ENCODE assay signal across 10 cellular contexts in the genomic region with DNA sequence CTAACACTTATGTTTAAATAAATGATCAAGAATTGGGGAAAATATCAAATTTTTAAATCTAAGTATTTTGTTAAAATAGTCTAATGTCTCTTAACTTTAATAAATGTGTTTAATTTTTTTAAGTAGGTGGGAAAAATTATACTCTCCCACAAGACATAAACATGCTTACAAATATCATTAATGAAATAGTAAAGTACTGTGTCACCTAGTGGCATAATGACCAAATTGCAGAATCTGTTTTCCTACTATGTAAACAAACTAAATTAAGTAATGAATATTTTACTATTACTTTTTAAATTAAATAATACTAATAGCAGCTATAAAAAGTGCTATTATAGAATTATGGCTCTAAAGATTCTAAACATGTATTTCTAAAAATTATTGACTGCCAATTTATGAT. TPM values are rescaled to one million over a fixed set of nuclear protein-coding genes. Genes with fewer than 3 reads are reported as not detected.
DNase-seq lines count a peak whose midpoint lies in the region; ATAC-seq lines count a peak whose summit lies in the region.
"Had no signal": no experiment of that assay in that cellular context is flagged by ENCODE, and none has a peak within 500 bp of the region (broad histone marks: within the 10 kb centered on the region; RNA-seq: fewer than 3 reads in every experiment).

No MANE protein-coding gene starts in this region.

- in situ Hi-C loops in HAP-1 (cut with MboI; ENCODE audit: low sequenced_read_pairs), result no loop called here

- H3K9me3 ChIP-seq in HAP-1, result no peaks in the 10 kb centered on the region

- H3K4me3 ChIP-seq in HAP-1, result no peak overlapping the region

- H3K27me3 ChIP-seq in HAP-1 (ENCODE audit: low read depth), result no peaks in the 10 kb centered on the region

- H3K36me3 ChIP-seq in HAP-1 (replicated peaks), result peaks cover 6% of the 10 kb centered on the region; the same call in 1 of the 2 replicates

- H3K4me1 ChIP-seq in HAP-1, result no peaks in the 10 kb centered on the region

- peak; percentile 56 for DNase-seq in DMS53 (lab: John Stamatoyannopoulos, UW)
- peak; percentile 16 for DNase-seq in astrocyte of the hippocampus (ENCODE audit: low read depth, low spot score)
- DNase-seq in myocyte (ENCODE audit: low read depth), result peak; percentile 9
- DNase-seq in activated CD4-positive, alpha-beta T cell treated with anti-CD3 and anti-CD28 coated beads, Interleukin-2, amount 50 U/mL, for 48 hours, result no peak
- DNase-seq in stimulated activated naive CD4-positive, alpha-beta T cell (lab: John Stamatoyannopoulos, UW), result no peak
- no peak for DNase-seq in HAP-1 (ENCODE audit: low spot score in 2 of 2)
- DNase-seq in NCI-H2196 treated with DMSO at 0.1 percent for 48 hours (lab: John Stamatoyannopoulos, UW; ENCODE audit: unreplicated experiment), result no peak
- DNase-seq: aorta; NK-92 treated with Interleukin-12 subunit alpha and Interleukin-12 subunit beta, amount 100 ng/mL, for 24 hours had no signal

- ATAC-seq in HG03159 (IDR thresholded peaks at IDR 0.05; ENCODE audit: unreplicated experiment), result peak; percentile 54

RNA-seq across cellular contexts. Expression of gene CHAC2, which starts 52.0 kb away (rescaled TPM):
- 9.4 and 11.2 TPM in 2 replicates for total RNA-seq in myocyte
- 1.4 TPM for polyA plus RNA-seq in myocyte (2012)

Comparison
In these comparisons a context has a peak if more than half of its experiments do, and no peak if none do; other contexts are left out.
1. DNase-seq: peak in DMS53 (single experiment), astrocyte of the hippocampus (single experiment) and myocyte (single experiment); none in activated CD4-positive, alpha-beta T cell treated with anti-CD3 and anti-CD28 coated beads, Interleukin-2, amount 50 U/mL, for 48 hours (0 of 2), stimulated activated naive CD4-positive, alpha-beta T cell (0 of 6), HAP-1 (0 of 2) and NCI-H2196 treated with DMSO at 0.1 percent for 48 hours (single experiment).